8 cellular contexts compared by ENCODE assay signal in the genomic region with DNA sequence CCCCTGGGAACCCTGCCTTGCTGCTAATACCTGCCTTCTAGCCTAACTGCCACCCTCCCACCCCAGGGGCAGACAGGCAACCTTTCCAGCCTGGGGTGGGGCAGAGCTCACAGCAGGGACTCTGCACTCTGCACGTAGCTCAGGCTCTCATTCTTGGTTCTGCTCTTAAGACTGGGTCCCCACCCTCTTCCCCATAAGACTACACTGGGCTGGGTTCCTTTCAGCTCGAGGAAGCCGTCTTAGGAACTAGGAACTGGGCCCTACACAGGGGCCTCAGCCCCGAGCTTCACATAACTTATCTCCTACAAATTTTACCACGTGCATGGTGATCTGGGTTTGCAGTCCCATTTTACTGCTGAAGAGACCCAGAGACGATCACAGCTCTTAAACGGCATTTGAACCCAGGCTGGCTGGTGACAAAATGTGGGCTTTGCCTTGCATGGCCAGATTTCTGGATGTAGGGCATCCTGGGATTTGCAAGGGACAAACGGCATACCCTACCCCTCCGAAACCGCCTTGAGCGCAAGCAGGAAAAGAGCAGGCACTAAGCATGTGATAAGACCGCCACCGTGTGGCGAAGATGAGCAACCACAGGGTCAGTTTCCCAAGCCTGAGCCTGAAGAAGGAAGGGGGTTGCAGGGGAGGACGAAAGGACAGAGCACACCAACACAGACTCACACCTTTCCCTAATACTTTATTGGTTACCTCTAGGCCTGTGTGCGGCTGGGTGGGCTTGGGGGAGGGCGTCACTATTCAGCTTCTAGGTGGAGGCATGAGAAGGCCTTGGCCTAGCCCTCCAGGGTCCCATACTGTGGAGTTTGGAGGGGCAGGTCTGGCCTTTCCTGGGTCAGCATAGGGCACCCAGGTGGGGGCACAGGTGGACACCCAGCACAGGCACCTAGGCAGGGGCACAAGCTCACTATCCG. TPM values are rescaled to one million over a fixed set of nuclear protein-coding genes. Genes with fewer than 3 reads are reported as not detected.
DNase-seq lines count a peak whose midpoint lies in the region; ATAC-seq and TF ChIP-seq lines count a peak whose summit lies in the region.

No MANE protein-coding gene starts in this region.

- WGBS in IMR-90 (ENCODE audit: extremely low coverage in 2 of 2, insufficient read length in 1 of 2), 2 experiments = 19% methylated on average over 3 of the region's 18 CpGs; no CpG with 5 or more reads in 1 of the 2 experiments

- no peaks in the 10 kb centered on the region for H3K9me1 ChIP-seq in IMR-90 (ENCODE audit: insufficient read depth, low read length)

- CTCF ChIA-PET in CD4-positive, alpha-beta T cell (lab: Charles Lee) = interaction anchor here (0.7 to 9.4 kb wide), 16 partner anchors 9 to 80 kb away, joined by 3 to 178 read pairs (median 6); partner anchors contain the start of genes HOOK2 and RNASEH2A
- CTCF ChIA-PET in IMR-90 (lab: Yijun Ruan, JAX) = interaction anchor here (0.6 to 4.1 kb wide), 9 partner anchors 14 to 218 kb away, joined by 3 to 30 read pairs (median 5); no protein-coding TSS in a partner anchor

- H3K27ac Mint-ChIP-seq in CD4-positive, alpha-beta T cell = peak overlapping the region; percentile 82

- H3K4ac ChIP-seq in IMR-90 (ENCODE audit: low read depth, low read length) = peak overlapping the region; percentile 19

- H4K8ac ChIP-seq in IMR-90 (ENCODE audit: low read depth in 2 of 2, low read length in 2 of 2) = peak overlapping the region in 1 of 2 experiments; percentile 37; a peak in 1 of 4 replicates

- dilution Hi-C loops in IMR-90 (cut with HindIII; ENCODE audit: low sequenced_read_pairs, unreplicated experiment) = no loop called here

- H3K9ac ChIP-seq in IMR-90 (ENCODE audit: low read depth, low read length) (no peak overlapping the region), OCI-LY3 (ENCODE audit: low read length) (peak overlapping the region; percentile 49)

- peaks cover 10% of the 10 kb centered on the region for H3K27me3 Mint-ChIP-seq in CD4-positive, alpha-beta T cell

- peak; percentile 76; the same call in 1 of the 2 replicates for TF ChIP-seq POLR2A in IMR-90 (IDR thresholded peaks at IDR 0.05; ENCODE audit: low read depth, low read length)

- no peak overlapping the region for H2BK20ac ChIP-seq in IMR-90 (ENCODE audit: low read depth, low read length)

- no peak overlapping the region for H4K5ac ChIP-seq in IMR-90 (ENCODE audit: low read depth, low read length)

- no peaks in the 10 kb centered on the region for H3K9me3 ChIP-seq in CD4-positive, alpha-beta T cell (ENCODE audit: control insufficient read depth, low read length)
- H3K9me3 ChIP-seq in IMR-90 (ENCODE audit: control insufficient read depth, insufficient read depth, low read length) (no peaks in the 10 kb centered on the region), OCI-LY3 (ENCODE audit: insufficient read depth, low read length) (no peaks in the 10 kb centered on the region), muscle layer of duodenum (ENCODE audit: control insufficient read depth in 1 of 2, low read length in 2 of 2) (no peaks in the 10 kb centered on the region)

- H2BK5ac ChIP-seq in IMR-90 (ENCODE audit: low read depth, low read length, poor library complexity, severe bottlenecking) = no peak overlapping the region

- BruUV-seq in IMR-90 (replicated peaks; lab: Mats Ljungman, UMichigan) = no TSS peak

- POLR2A ChIA-PET in CD4-positive, alpha-beta T cell (lab: Charles Lee) = interaction anchor here (0.8 to 8.3 kb wide), 10 partner anchors 9 to 95 kb away, joined by 3 to 348 read pairs (median 4); partner anchors contain the start of genes GCDH, HOOK2 and RNASEH2A
- POLR2A ChIA-PET in IMR-90 (lab: Charles Lee; ENCODE audit: unreplicated experiment) = no interaction called here

- H3K27me3 ChIP-seq in CD4-positive, alpha-beta T cell (ENCODE audit: control insufficient read depth, insufficient read depth, low read length) = no peaks in the 10 kb centered on the region
- H3K27me3 ChIP-seq in IMR-90 (ENCODE audit: control insufficient read depth, insufficient read depth, low read length) (no peaks in the 10 kb centered on the region), OCI-LY3 (ENCODE audit: low read depth, low read length) (no peaks in the 10 kb centered on the region), muscle layer of duodenum (ENCODE audit: low read depth, low read length) (no peaks in the 10 kb centered on the region)

- H3K56ac ChIP-seq in IMR-90 (ENCODE audit: extremely low read depth, insufficient read depth, low read length) = no peak overlapping the region

- H3K14ac ChIP-seq in IMR-90 (replicated peaks; ENCODE audit: low read depth, low read length) = no peak overlapping the region

- no peak overlapping the region for H3K18ac ChIP-seq in IMR-90 (ENCODE audit: low read depth, low read length)

- in situ Hi-C loops in IMR-90 (cut with MboI; ENCODE audit: low sequenced_read_pairs) = loop anchor here (25.0 kb wide), 1 partner anchor 1041 kb away; no protein-coding TSS in a partner anchor

- TF ChIP-seq RAD21 in IMR-90 (IDR thresholded peaks at IDR 0.05; ENCODE audit: low read length) = peak; percentile 99

- H3K79me2 ChIP-seq in OCI-LY3 (ENCODE audit: low read length) = peaks cover 58% of the 10 kb centered on the region

- DNase-seq in CD4-positive, alpha-beta T cell = peak in 9 of 10 experiments; percentile 65 to 79 (median 69)
- peak; percentile 81 for DNase-seq in IMR-90
- DNase-seq in activated T-cell treated with anti-CD3 and anti-CD28 coated beads, Interleukin-2, amount 50 U/mL, for 1 hour = peak; percentile 80
- peak; percentile 93 for DNase-seq in superior temporal gyrus (ENCODE audit: extremely low spot score)
- DNase-seq in GM19238 (ENCODE audit: insufficient read length, low spot score) = no peak

- H3K4me1 Mint-ChIP-seq in CD4-positive, alpha-beta T cell (ENCODE audit: low read depth) = peaks cover 36% of the 10 kb centered on the region

- peak overlapping the region; percentile 82 for H3K4me3 Mint-ChIP-seq in CD4-positive, alpha-beta T cell

- peaks cover 4 to 36% of the 10 kb centered on the region in 2 experiments; a peak in 3 of 4 replicates for H3K79me1 ChIP-seq in IMR-90 (ENCODE audit: low read depth in 1 of 2, low read length in 2 of 2)

- H2AK9ac ChIP-seq in IMR-90 (replicated peaks; ENCODE audit: low read depth, low read length, poor library complexity) = peak overlapping the region; percentile 86

- intact Hi-C loops in CD4-positive, alpha-beta T cell (cut with DNase I, micrococcal nuclease) = loop anchor here (1.0 to 5.0 kb wide), 7 partner anchors 10 to 119 kb away; partner anchors contain the start of gene RNASEH2A (in 1 of the 2)
- intact Hi-C loops in IMR-90 (cut with micrococcal nuclease) = loop anchor here (1.0 kb wide), 5 partner anchors 19 to 120 kb away; no protein-coding TSS in a partner anchor

- H3K27ac ChIP-seq in CD4-positive, alpha-beta T cell (ENCODE audit: low read depth, low read length) = peak overlapping the region; percentile 55
- H3K27ac ChIP-seq in IMR-90 (ENCODE audit: insufficient read depth, low read length) = no peak overlapping the region
- H3K27ac ChIP-seq in OCI-LY3 (ENCODE audit: low read length) = peak overlapping the region; percentile 74
- peak overlapping the region; percentile 79 for H3K27ac ChIP-seq in muscle layer of duodenum (ENCODE audit: low read length)

- peaks cover 44% of the 10 kb centered on the region for H3K36me3 Mint-ChIP-seq in CD4-positive, alpha-beta T cell (ENCODE audit: low read depth)

- H2BK120ac ChIP-seq in IMR-90 (ENCODE audit: low read depth, low read length) = no peak overlapping the region

- peaks cover 6% of the 10 kb centered on the region for H3K4me1 ChIP-seq in IMR-90 (ENCODE audit: control insufficient read depth, insufficient read depth, low read length)
- peaks cover 38% of the 10 kb centered on the region for H3K4me1 ChIP-seq in OCI-LY3 (ENCODE audit: low read length)
- H3K4me1 ChIP-seq in muscle layer of duodenum (ENCODE audit: control insufficient read depth in 1 of 2, insufficient read depth in 2 of 2, low read length in 2 of 2) = peaks cover 11 to 23% of the 10 kb centered on the region in 2 donors

- H2BK15ac ChIP-seq in IMR-90 (ENCODE audit: low read depth, low read length) = no peak overlapping the region

- H3K36me3 ChIP-seq in IMR-90 (ENCODE audit: control insufficient read depth, insufficient read depth, low read length) = peaks cover 9% of the 10 kb centered on the region
- H3K36me3 ChIP-seq in OCI-LY3 (replicated peaks; ENCODE audit: low read depth, low read length) = peaks cover 32% of the 10 kb centered on the region
- peaks cover 0 to 9% of the 10 kb centered on the region in 2 donors for H3K36me3 ChIP-seq in muscle layer of duodenum (ENCODE audit: control insufficient read depth in 1 of 2, insufficient read depth in 2 of 2, low read length in 2 of 2)

- H4K91ac ChIP-seq in IMR-90 (ENCODE audit: insufficient read depth, low read depth, low read length) = no peak overlapping the region

- no peak overlapping the region for H3K23ac ChIP-seq in IMR-90 (ENCODE audit: low read depth, low read length)

- H2AFZ ChIP-seq in IMR-90 (replicated peaks; ENCODE audit: low read length, poor library complexity) (peak overlapping the region; percentile 69), OCI-LY3 (ENCODE audit: low read depth, low read length) (no peak overlapping the region)

- peaks cover 19% of the 10 kb centered on the region for H4K20me1 ChIP-seq in IMR-90 (ENCODE audit: insufficient read depth, low read length)
- H4K20me1 ChIP-seq in OCI-LY3 (ENCODE audit: insufficient read depth, low read length) = peaks cover 4% of the 10 kb centered on the region; the same call in 1 of the 2 replicates

- peak overlapping the region; percentile 27; the same call in 1 of the 2 replicates for H2AK5ac ChIP-seq in IMR-90 (ENCODE audit: low read depth, low read length)

- no peaks in the 10 kb centered on the region for H3K9me3 Mint-ChIP-seq in CD4-positive, alpha-beta T cell

- peak; percentile 7 for ATAC-seq in CD4-positive, alpha-beta T cell (ENCODE audit: poor library complexity)
- peak; percentile 38 for ATAC-seq in IMR-90 (ENCODE audit: low read depth)
- ATAC-seq in esophagus mucosa = peak; percentile 22

- H3K4me3 ChIP-seq in IMR-90 (ENCODE audit: insufficient read depth, low read depth, low read length) (no peak overlapping the region), OCI-LY3 (ENCODE audit: low read length) (peak overlapping the region; percentile 51), muscle layer of duodenum (ENCODE audit: low read depth in 1 of 2, low read length in 2 of 2) (peak overlapping the region in 1 of 2 donors; percentile 49)

- H3K4me2 ChIP-seq in IMR-90 (ENCODE audit: low read depth, low read length) (no peak overlapping the region), OCI-LY3 (ENCODE audit: low read length) (peak overlapping the region; percentile 71)

- peak; percentile 94 for TF ChIP-seq CTCF in CD4-positive, alpha-beta T cell (IDR thresholded peaks at IDR 0.05)
- TF ChIP-seq CTCF in IMR-90 (conservative IDR thresholded peaks at IDR 0.05; ENCODE audit: low read depth, low read length) (peak; percentile 98; the same call in 1 of the 2 replicates), OCI-LY3 (IDR thresholded peaks at IDR 0.05; ENCODE audit: low read depth, low read length) (peak; percentile 98)

RNA-seq across cellular contexts. Expression of gene JUNB, which starts 5.1 kb away (rescaled TPM):
- total RNA-seq in CD4-positive, alpha-beta T cell = 1,000 to 10,000 TPM; 2,467 to 2,518 TPM
- 20.8 and 32.8 TPM in 2 replicates for total RNA-seq in IMR-90 (2012; rRNA removed)
- 109 and 141 TPM in 2 replicates for polyA plus RNA-seq in IMR-90 (2012; rRNA removed)
- polyA plus RNA-seq in IMR-90 (2012; cell fraction: cytosol; rRNA removed) = 306 and 706 TPM in 2 replicates
- polyA plus RNA-seq in IMR-90 (2012; cell fraction: nucleus; rRNA removed; ENCODE audit: low replicate concordance) = 702 and 1,034 TPM in 2 replicates
- 267 TPM for total RNA-seq in esophagus mucosa

RNA-seq across cellular contexts. Expression of gene PRDX2, which starts 5.2 kb away (rescaled TPM):
- total RNA-seq in CD4-positive, alpha-beta T cell = 10 to 100 TPM; 59.7 to 65.9 TPM
- total RNA-seq in IMR-90 (2012; rRNA removed) = 351 and 371 TPM in 2 replicates
- 378 and 383 TPM in 2 replicates for polyA plus RNA-seq in IMR-90 (2012; rRNA removed)
- 593 and 596 TPM in 2 replicates for polyA plus RNA-seq in IMR-90 (2012; cell fraction: cytosol; rRNA removed)
- polyA plus RNA-seq in IMR-90 (2012; cell fraction: nucleus; rRNA removed; ENCODE audit: low replicate concordance) = 149 and 228 TPM in 2 replicates
- total RNA-seq in esophagus mucosa = 304 TPM

RNA-seq across cellular contexts. Expression of gene THSD8, which starts 5.5 kb away (rescaled TPM):
- 1 to 10 TPM in 1 of 2 experiments, not detected in 1; 1.3 TPM for total RNA-seq in CD4-positive, alpha-beta T cell
- total RNA-seq in IMR-90 (2012; rRNA removed) = not detected in 2 replicates
- 0.68 and 0.90 TPM in 2 replicates for polyA plus RNA-seq in IMR-90 (2012; rRNA removed)
- polyA plus RNA-seq in IMR-90 (2012; cell fraction: cytosol; rRNA removed) = not detected in 2 replicates
- polyA plus RNA-seq in IMR-90 (2012; cell fraction: nucleus; rRNA removed; ENCODE audit: low replicate concordance) = 0.73 TPM in 1 of 2 replicates, not detected in the other
- total RNA-seq in esophagus mucosa = 9.7 TPM

RNA-seq across cellular contexts. Expression of gene RNASEH2A, which starts 10.0 kb away (rescaled TPM):
- 1 to 10 TPM; 1.5 to 2.7 TPM for total RNA-seq in CD4-positive, alpha-beta T cell
- total RNA-seq in IMR-90 (2012; rRNA removed) (44.6 and 45.5 TPM in 2 replicates), esophagus mucosa (20.0 TPM)
- polyA plus RNA-seq in IMR-90 (2012; rRNA removed) = 34.9 and 39.4 TPM in 2 replicates
- 25.7 and 52.6 TPM in 2 replicates for polyA plus RNA-seq in IMR-90 (2012; cell fraction: cytosol; rRNA removed)
- 20.0 and 25.4 TPM in 2 replicates for polyA plus RNA-seq in IMR-90 (2012; cell fraction: nucleus; rRNA removed; ENCODE audit: low replicate concordance)

RNA-seq across cellular contexts. Expression of gene HOOK2, which starts 21.1 kb away (rescaled TPM):
- total RNA-seq in CD4-positive, alpha-beta T cell = 10 to 100 TPM; 14.8 to 17.0 TPM
- total RNA-seq in IMR-90 (2012; rRNA removed) (7.5 and 8.1 TPM in 2 replicates), esophagus mucosa (38.2 TPM)
- 11.0 and 21.6 TPM in 2 replicates for polyA plus RNA-seq in IMR-90 (2012; rRNA removed)
- polyA plus RNA-seq in IMR-90 (2012; cell fraction: cytosol; rRNA removed) = 8.9 and 9.7 TPM in 2 replicates
- 97.7 and 107 TPM in 2 replicates for polyA plus RNA-seq in IMR-90 (2012; cell fraction: nucleus; rRNA removed; ENCODE audit: low replicate concordance)
